Comparison of ENCODE assay signal across 8 cellular contexts in genomic region chr4:55345980-55346850, GRCh38. TPM values are rescaled to one million over a fixed set of nuclear protein-coding genes. Genes with fewer than 3 reads are reported as not detected.
DNase-seq lines count a peak whose midpoint lies in the region; ATAC-seq and TF ChIP-seq lines count a peak whose summit lies in the region.

TSS of gene SRD5A3 (plus strand) at chr4:55346242. CDS start at chr4:55346337, 95 bp downstream.

- peak within 1 kb of the TSS; percentile 99 for H2AFZ ChIP-seq in osteoblast (ENCODE audit: low read length)

- H3K9me3 Mint-ChIP-seq in activated naive CD4-positive, alpha-beta T cell treated with anti-CD3 and anti-CD28 coated beads, Interleukin-2, amount 10 ng/mL, durations not matched to agents 7 days and 5 days, result no peaks in the 10 kb centered on the region

- peaks cover 9% of the 10 kb centered on the region for H3K27me3 Mint-ChIP-seq in activated naive CD4-positive, alpha-beta T cell treated with anti-CD3 and anti-CD28 coated beads, Interleukin-2, amount 10 ng/mL, durations not matched to agents 7 days and 5 days

- H3K4me3 ChIP-seq in HAP-1, result peak within 1 kb of the TSS; percentile 64
- H3K4me3 ChIP-seq in SK-N-MC, result peak within 1 kb of the TSS; percentile 85
- H3K4me3 ChIP-seq in osteoblast (ENCODE audit: insufficient read depth, low read length), result peak within 1 kb of the TSS; percentile 89
- H3K4me3 ChIP-seq in thoracic aorta, result peak within 1 kb of the TSS; percentile 97

- peak within 1 kb of the TSS; percentile 81 for H3K4me3 Mint-ChIP-seq in activated naive CD4-positive, alpha-beta T cell treated with anti-CD3 and anti-CD28 coated beads, Interleukin-2, amount 10 ng/mL, durations not matched to agents 7 days and 5 days

- no peaks in the 10 kb centered on the region for H3K9me3 ChIP-seq in HAP-1
- H3K9me3 ChIP-seq in SK-N-MC (ENCODE audit: low read depth, low read length), result no peaks in the 10 kb centered on the region
- no peaks in the 10 kb centered on the region for H3K9me3 ChIP-seq in osteoblast (ENCODE audit: low read depth, low read length)
- no peaks in the 10 kb centered on the region for H3K9me3 ChIP-seq in thoracic aorta

- H3K36me3 ChIP-seq in HAP-1 (replicated peaks) (no peaks in the 10 kb centered on the region), SK-N-MC (ENCODE audit: insufficient read depth, low read length) (peaks cover 17% of the 10 kb centered on the region), osteoblast (ENCODE audit: insufficient read depth, low read length) (no peaks in the 10 kb centered on the region), thoracic aorta (no peaks in the 10 kb centered on the region)

- peak within 1 kb of the TSS; percentile 76 for H3K27ac Mint-ChIP-seq in activated naive CD4-positive, alpha-beta T cell treated with anti-CD3 and anti-CD28 coated beads, Interleukin-2, amount 10 ng/mL, durations not matched to agents 7 days and 5 days

- POLR2A ChIA-PET in GM10248 (lab: Yijun Ruan, JAX), result no interaction called here

- in situ Hi-C loops in HAP-1 (cut with MboI; ENCODE audit: low sequenced_read_pairs), result no loop called here

- TF ChIP-seq CTCF in GM10248 (IDR thresholded peaks at IDR 0.05; ENCODE audit: control extremely low read depth, extremely low read depth, low read depth, missing control alignments) (peak; percentile 94), osteoblast (IDR thresholded peaks at IDR 0.05; ENCODE audit: extremely low read depth, low read depth, low read length) (peak; percentile 67), thoracic aorta (IDR thresholded peaks at IDR 0.05) (peak; percentile 97)

- H3K4me1 Mint-ChIP-seq in activated naive CD4-positive, alpha-beta T cell treated with anti-CD3 and anti-CD28 coated beads, Interleukin-2, amount 10 ng/mL, durations not matched to agents 7 days and 5 days, result peaks cover 23% of the 10 kb centered on the region

- H3K4me1 ChIP-seq in HAP-1 (peaks cover 23% of the 10 kb centered on the region), osteoblast (ENCODE audit: insufficient read depth, low read length) (peaks cover 23% of the 10 kb centered on the region), thoracic aorta (ENCODE audit: control insufficient read depth in 1 of 2, low read depth in 2 of 2) (peaks cover 9 to 11% of the 10 kb centered on the region in 2 donors)

- CTCF ChIA-PET in GM10248 (lab: Yijun Ruan, JAX), result interaction anchor here (0.6 to 3.2 kb wide), 47 partner anchors 10 to 1033 kb away, joined by 3 to 28 read pairs (median 4); partner anchors contain the start of gene TMEM165
- CTCF ChIA-PET in activated naive CD4-positive, alpha-beta T cell treated with anti-CD3 and anti-CD28 coated beads, Interleukin-2, amount 10 ng/mL, durations not matched to agents 7 days and 5 days (lab: Charles Lee), result interaction anchor here (0.6 to 1.8 kb wide), 24 partner anchors 8 to 1374 kb away, joined by 3 to 7 read pairs (median 4); no protein-coding TSS in a partner anchor

- peak within 1 kb of the TSS; percentile 96 for H3K9ac ChIP-seq in SK-N-MC (ENCODE audit: insufficient read length)

- H4K20me1 ChIP-seq in osteoblast (ENCODE audit: insufficient read depth, low read length), result no peaks in the 10 kb centered on the region

- H3K27me3 ChIP-seq in HAP-1 (ENCODE audit: low read depth) (no peaks in the 10 kb centered on the region), osteoblast (ENCODE audit: insufficient read depth, low read length) (peaks cover 2% of the 10 kb centered on the region), thoracic aorta (replicated peaks; ENCODE audit: insufficient read depth) (no peaks in the 10 kb centered on the region)

- peak; percentile 81 for ATAC-seq in thoracic aorta (ENCODE audit: insufficient number of reproducible peaks, low FRiP score, low read depth)

- H3K36me3 Mint-ChIP-seq in activated naive CD4-positive, alpha-beta T cell treated with anti-CD3 and anti-CD28 coated beads, Interleukin-2, amount 10 ng/mL, durations not matched to agents 7 days and 5 days, result no peaks in the 10 kb centered on the region

- H3K27ac ChIP-seq in SK-N-MC (peak within 1 kb of the TSS; percentile 67), osteoblast (ENCODE audit: low read depth, low read length) (peak within 1 kb of the TSS; percentile 75), thoracic aorta (peak within 1 kb of the TSS; percentile 92 to 95)

- H3K4me2 ChIP-seq in osteoblast (ENCODE audit: insufficient read depth, low read length), result peak within 1 kb of the TSS; percentile 98

- H3K79me2 ChIP-seq in osteoblast (ENCODE audit: insufficient read depth, low read length), result peaks cover 4% of the 10 kb centered on the region

- peak; percentile 92 for DNase-seq in GM10248 (ENCODE audit: extremely low spot score)
- DNase-seq in HAP-1 (ENCODE audit: low spot score in 2 of 2), result peak; percentile 74 to 89
- peak; percentile 75 for DNase-seq in M059J (ENCODE audit: low read depth)
- DNase-seq in SK-N-MC (ENCODE audit: low read depth, low spot score), result no peak
- peak; percentile 80 for DNase-seq in activated naive CD4-positive, alpha-beta T cell treated with anti-CD3 and anti-CD28 coated beads, Interleukin-2, amount 10 ng/mL, durations not matched to agents 7 days and 5 days
- no peak for DNase-seq in glomerular endothelial cell (ENCODE audit: extremely low read depth, low read depth, low spot score)
- DNase-seq in osteoblast (ENCODE audit: insufficient read length, low spot score, missing footprints), result peak; percentile 98
- peak; percentile 36 for DNase-seq in thoracic aorta (ENCODE audit: low spot score)

RNA-seq across cellular contexts. Expression of gene SRD5A3, which starts in this region (rescaled TPM):
- 4.1 and 4.7 TPM in 2 replicates for total RNA-seq in M059J (2014; rRNA removed; shearing (Covaris generic))
- total RNA-seq in glomerular endothelial cell (16.9 and 18.6 TPM in 2 replicates), osteoblast (10.6 and 13.0 TPM in 2 replicates), thoracic aorta (1 to 10 TPM; 5.4 to 6.4 TPM)

Comparison
In these comparisons a context has a peak if more than half of its experiments do, and no peak if none do; other contexts are left out.
1. DNase-seq: peak in GM10248 (single experiment), HAP-1 (2 of 2), M059J (single experiment), activated naive CD4-positive, alpha-beta T cell treated with anti-CD3 and anti-CD28 coated beads, Interleukin-2, amount 10 ng/mL, durations not matched to agents 7 days and 5 days (single experiment), osteoblast (single experiment) and thoracic aorta (single experiment); none in SK-N-MC (single experiment) and glomerular endothelial cell (single experiment).
2. Peak in every context shown above with its lines, with median percentiles within 50 percentile points of each other: CTCF ChIP-seq, H3K4me3 ChIP-seq and H3K27ac ChIP-seq.